8 cellular contexts compared by ENCODE assay signal in the genomic region with DNA sequence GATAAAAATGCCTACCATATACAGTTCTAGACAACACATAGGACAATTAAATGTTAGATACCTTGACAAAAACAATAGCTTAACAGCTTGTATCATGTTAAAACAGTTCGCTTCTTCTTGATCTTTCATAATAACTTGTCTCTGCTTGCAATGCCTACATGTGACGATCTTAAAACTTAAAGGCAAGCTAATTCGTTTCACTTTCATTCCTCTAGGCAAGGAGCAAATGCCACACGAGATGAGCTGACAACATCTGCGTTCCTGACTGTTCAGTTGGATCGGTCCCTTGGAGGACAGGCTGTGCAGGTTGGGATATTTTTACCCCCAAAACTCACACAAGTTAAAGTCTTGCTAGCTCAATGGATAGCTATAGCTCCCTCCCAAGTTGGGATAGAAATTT. TPM values are rescaled to one million over a fixed set of nuclear protein-coding genes. Genes with fewer than 3 reads are reported as not detected.
DNase-seq lines count a peak whose midpoint lies in the region; ATAC-seq, FAIRE-seq and TF ChIP-seq lines count a peak whose summit lies in the region.

No MANE protein-coding gene starts in this region.

- no peak overlapping the region for H2AFZ ChIP-seq in OCI-LY7 (ENCODE audit: low read length)
- no peak overlapping the region for H2AFZ ChIP-seq in hepatocyte

- H3K36me3 ChIP-seq in OCI-LY7 (ENCODE audit: insufficient read depth, low read length) (no peaks in the 10 kb centered on the region), hepatocyte (replicated peaks; ENCODE audit: insufficient read depth, low read depth) (no peaks in the 10 kb centered on the region)

- no peak for TF ChIP-seq CTCF in OCI-LY7 (conservative IDR thresholded peaks at IDR 0.05; ENCODE audit: low read length)
- TF ChIP-seq CTCF in hepatocyte (IDR thresholded peaks at IDR 0.05; ENCODE audit: poor library complexity) = no peak

- intact Hi-C loops in OCI-LY7 (cut with micrococcal nuclease; ENCODE audit: unreplicated experiment) = no loop called here

- BruUV-seq in OCI-LY7 (replicated peaks; lab: Mats Ljungman, UMichigan) = no TSS peak

- peak overlapping the region; percentile 72 for H3K4me3 Mint-ChIP-seq in memory B cell

- DNase-seq in H54 (ENCODE audit: insufficient read length, low spot score) (no peak), OCI-LY7 (ENCODE audit: low spot score) (no peak), memory B cell (ENCODE audit: low spot score in 2 of 2) (no peak), hepatocyte (ENCODE audit: low spot score) (no peak), globus pallidus (ENCODE audit: low spot score) (no peak), DMS153 treated with DMSO at 0.1 percent for 48 hours (lab: John Stamatoyannopoulos, UW; ENCODE audit: unreplicated experiment) (no peak), NCI-H446 treated with DMSO at 0.1 percent for 48 hours (lab: John Stamatoyannopoulos, UW) (no peak)

- H3K9me3 ChIP-seq in OCI-LY7 (ENCODE audit: low read length) (no peaks in the 10 kb centered on the region), hepatocyte (ENCODE audit: low read depth) (no peaks in the 10 kb centered on the region)

- no peaks in the 10 kb centered on the region for H3K27me3 ChIP-seq in hepatocyte

- H3K27me3 Mint-ChIP-seq in memory B cell = peaks cover 4% of the 10 kb centered on the region

- peak; percentile 70 for ATAC-seq in GM18519 (IDR thresholded peaks at IDR 0.05; ENCODE audit: low FRiP score, unreplicated experiment)
- ATAC-seq in memory B cell (ENCODE audit: low read depth) = peak; percentile 43

- peak overlapping the region; percentile 35; the same call in 1 of the 2 replicates for H3K4me2 ChIP-seq in OCI-LY7 (ENCODE audit: low read length)
- no peak overlapping the region for H3K4me2 ChIP-seq in hepatocyte

- no peaks in the 10 kb centered on the region for H3K36me3 Mint-ChIP-seq in memory B cell

- CTCF ChIA-PET in OCI-LY7 (lab: Charles Lee; ENCODE audit: unreplicated experiment) = no interaction called here

- TF ChIP-seq POLR2A in H54 (IDR thresholded peaks at IDR 0.05; ENCODE audit: low read depth, low read length) = no peak

- POLR2A ChIA-PET in OCI-LY7 (lab: Charles Lee) = interaction anchor here (0.6 to 1.1 kb wide), 6 partner anchors 12 to 152 kb away, joined by 3 to 8 read pairs (median 3); no protein-coding TSS in a partner anchor

- H3K27ac Mint-ChIP-seq in memory B cell = peak overlapping the region; percentile 62

- FAIRE-seq in H54 (lab: Jason Lieb, UNC) = peak; percentile 62

- no peaks in the 10 kb centered on the region for H4K20me1 ChIP-seq in OCI-LY7 (ENCODE audit: insufficient read depth, low read length)
- no peaks in the 10 kb centered on the region for H4K20me1 ChIP-seq in hepatocyte (ENCODE audit: insufficient read depth, poor library complexity, severe bottlenecking)

- no peaks in the 10 kb centered on the region for H3K4me1 ChIP-seq in OCI-LY7 (ENCODE audit: insufficient read depth, low read length, poor library complexity, severe bottlenecking)
- H3K4me1 ChIP-seq in hepatocyte (ENCODE audit: insufficient read depth) = no peaks in the 10 kb centered on the region

- peaks cover 16% of the 10 kb centered on the region for H3K4me1 Mint-ChIP-seq in memory B cell

- H3K9me2 ChIP-seq in OCI-LY7 (ENCODE audit: insufficient read depth, low read length) = no peaks in the 10 kb centered on the region
- no peaks in the 10 kb centered on the region for H3K9me2 ChIP-seq in hepatocyte (replicated peaks; ENCODE audit: insufficient read depth)

- H3K79me2 ChIP-seq in OCI-LY7 (ENCODE audit: insufficient read depth, low read depth, low read length) (no peaks in the 10 kb centered on the region), hepatocyte (no peaks in the 10 kb centered on the region)

- WGBS in hepatocyte (ENCODE audit: low lambda C conversion rate, missing lambda C conversion rate) = 63% methylated on average over 6 of the region's 6 CpGs

- H3K27ac ChIP-seq in OCI-LY7 (ENCODE audit: low read depth, low read length, poor library complexity, severe bottlenecking) (no peak overlapping the region), hepatocyte (no peak overlapping the region)

- H3K4me3 ChIP-seq in OCI-LY7 (ENCODE audit: low read depth, low read length, poor library complexity, severe bottlenecking) (no peak overlapping the region), hepatocyte (no peak overlapping the region)

- no peaks in the 10 kb centered on the region for H3K9me3 Mint-ChIP-seq in memory B cell

RNA-seq across cellular contexts. Expression of gene ARL4A, which starts 51.6 kb away (rescaled TPM):
- 5.5 and 7.4 TPM in 2 replicates for total RNA-seq in OCI-LY7 (2014; rRNA removed; shearing (Covaris generic))
- 10.1 and 13.1 TPM in 2 replicates for total RNA-seq in OCI-LY7 (2022)
- total RNA-seq in hepatocyte = 64.0 and 66.7 TPM in 2 replicates
- 59.3 and 60.3 TPM in 2 replicates for polyA plus RNA-seq in hepatocyte
